Comparison of ENCODE assay signal across 2 cellular contexts in the genomic region with DNA sequence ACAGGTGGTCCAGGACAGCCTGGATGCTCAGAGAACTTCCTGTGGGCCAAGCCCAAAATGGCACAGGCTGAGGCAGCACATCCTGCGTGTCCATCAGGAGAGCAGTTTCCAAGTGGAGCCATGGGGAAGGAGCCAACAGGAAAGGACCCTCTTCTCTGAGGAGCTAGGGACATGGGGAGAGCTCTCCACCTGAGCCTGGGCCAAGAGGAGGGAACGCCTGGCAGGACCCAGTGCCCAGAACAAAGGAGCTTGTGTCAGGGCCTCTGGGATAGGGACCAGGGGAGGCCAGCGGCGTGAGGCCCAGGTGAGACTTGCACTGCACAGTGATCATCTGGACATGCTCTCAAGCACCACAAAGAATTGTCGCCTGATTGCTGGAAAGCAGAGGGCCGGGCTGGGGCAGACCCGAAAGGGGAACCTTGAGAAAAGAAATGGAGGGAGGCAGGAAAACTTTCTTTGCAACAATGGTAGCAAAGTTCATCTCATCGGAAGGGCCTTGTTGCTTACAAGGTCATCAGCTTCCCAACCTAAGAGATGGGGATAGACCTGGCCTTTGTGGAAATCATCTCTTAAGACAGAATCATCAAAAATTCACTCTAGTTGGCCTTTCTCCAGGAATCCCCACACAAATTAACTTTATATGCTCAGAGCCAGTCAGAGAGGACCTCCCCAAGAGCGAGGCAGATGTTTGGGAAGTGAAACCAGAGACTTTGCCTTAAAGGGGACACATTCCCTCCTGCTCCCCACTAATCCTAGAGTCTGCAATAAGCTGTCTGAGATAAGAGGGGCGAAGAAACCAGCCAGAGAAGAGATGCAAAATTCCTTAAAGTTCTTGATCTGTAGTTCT.
TF ChIP-seq lines count a peak whose summit lies in the region.

No MANE protein-coding gene starts in this region.

TF ChIP-seq in GM23338, 12 proteins besides CTCF, POLR2A, EP300 and RAD21 (continues in another document):
- TF ChIP-seq, protein P1, sequence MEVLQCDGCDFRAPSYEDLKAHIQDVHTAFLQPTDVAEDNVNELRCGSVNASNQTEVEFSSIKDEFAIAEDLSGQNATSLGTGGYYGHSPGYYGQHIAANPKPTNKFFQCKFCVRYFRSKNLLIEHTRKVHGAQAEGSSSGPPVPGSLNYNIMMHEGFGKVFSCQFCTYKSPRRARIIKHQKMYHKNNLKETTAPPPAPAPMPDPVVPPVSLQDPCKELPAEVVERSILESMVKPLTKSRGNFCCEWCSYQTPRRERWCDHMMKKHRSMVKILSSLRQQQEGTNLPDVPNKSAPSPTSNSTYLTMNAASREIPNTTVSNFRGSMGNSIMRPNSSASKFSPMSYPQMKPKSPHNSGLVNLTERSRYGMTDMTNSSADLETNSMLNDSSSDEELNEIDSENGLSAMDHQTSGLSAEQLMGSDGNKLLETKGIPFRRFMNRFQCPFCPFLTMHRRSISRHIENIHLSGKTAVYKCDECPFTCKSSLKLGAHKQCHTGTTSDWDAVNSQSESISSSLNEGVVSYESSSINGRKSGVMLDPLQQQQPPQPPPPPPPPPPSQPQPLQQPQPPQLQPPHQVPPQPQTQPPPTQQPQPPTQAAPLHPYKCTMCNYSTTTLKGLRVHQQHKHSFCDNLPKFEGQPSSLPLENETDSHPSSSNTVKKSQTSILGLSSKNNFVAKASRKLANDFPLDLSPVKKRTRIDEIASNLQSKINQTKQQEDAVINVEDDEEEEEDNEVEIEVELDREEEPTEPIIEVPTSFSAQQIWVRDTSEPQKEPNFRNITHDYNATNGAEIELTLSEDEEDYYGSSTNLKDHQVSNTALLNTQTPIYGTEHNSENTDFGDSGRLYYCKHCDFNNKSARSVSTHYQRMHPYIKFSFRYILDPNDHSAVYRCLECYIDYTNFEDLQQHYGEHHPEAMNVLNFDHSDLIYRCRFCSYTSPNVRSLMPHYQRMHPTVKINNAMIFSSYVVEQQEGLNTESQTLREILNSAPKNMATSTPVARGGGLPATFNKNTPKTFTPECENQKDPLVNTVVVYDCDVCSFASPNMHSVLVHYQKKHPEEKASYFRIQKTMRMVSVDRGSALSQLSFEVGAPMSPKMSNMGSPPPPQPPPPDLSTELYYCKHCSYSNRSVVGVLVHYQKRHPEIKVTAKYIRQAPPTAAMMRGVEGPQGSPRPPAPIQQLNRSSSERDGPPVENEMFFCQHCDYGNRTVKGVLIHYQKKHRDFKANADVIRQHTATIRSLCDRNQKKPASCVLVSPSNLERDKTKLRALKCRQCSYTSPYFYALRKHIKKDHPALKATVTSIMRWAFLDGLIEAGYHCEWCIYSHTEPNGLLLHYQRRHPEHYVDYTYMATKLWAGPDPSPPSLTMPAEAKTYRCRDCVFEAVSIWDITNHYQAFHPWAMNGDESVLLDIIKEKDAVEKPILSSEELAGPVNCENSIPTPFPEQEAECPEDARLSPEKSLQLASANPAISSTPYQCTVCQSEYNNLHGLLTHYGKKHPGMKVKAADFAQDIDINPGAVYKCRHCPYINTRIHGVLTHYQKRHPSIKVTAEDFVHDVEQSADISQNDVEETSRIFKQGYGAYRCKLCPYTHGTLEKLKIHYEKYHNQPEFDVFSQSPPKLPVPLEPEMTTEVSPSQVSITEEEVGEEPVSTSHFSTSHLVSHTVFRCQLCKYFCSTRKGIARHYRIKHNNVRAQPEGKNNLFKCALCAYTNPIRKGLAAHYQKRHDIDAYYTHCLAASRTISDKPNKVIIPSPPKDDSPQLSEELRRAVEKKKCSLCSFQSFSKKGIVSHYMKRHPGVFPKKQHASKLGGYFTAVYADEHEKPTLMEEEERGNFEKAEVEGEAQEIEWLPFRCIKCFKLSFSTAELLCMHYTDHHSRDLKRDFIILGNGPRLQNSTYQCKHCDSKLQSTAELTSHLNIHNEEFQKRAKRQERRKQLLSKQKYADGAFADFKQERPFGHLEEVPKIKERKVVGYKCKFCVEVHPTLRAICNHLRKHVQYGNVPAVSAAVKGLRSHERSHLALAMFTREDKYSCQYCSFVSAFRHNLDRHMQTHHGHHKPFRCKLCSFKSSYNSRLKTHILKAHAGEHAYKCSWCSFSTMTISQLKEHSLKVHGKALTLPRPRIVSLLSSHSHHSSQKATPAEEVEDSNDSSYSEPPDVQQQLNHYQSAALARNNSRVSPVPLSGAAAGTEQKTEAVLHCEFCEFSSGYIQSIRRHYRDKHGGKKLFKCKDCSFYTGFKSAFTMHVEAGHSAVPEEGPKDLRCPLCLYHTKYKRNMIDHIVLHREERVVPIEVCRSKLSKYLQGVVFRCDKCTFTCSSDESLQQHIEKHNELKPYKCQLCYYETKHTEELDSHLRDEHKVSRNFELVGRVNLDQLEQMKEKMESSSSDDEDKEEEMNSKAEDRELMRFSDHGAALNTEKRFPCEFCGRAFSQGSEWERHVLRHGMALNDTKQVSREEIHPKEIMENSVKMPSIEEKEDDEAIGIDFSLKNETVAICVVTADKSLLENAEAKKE (CRISPR knock-in tag; IDR thresholded peaks at IDR 0.05), result no peak
- TF ChIP-seq ZNF331 (CRISPR knock-in tag; IDR thresholded peaks at IDR 0.05; ENCODE audit: low read depth) (no peak), NANOG (IDR thresholded peaks at IDR 0.05; ENCODE audit: borderline replicate concordance) (no peak), CREB1 (CRISPR knock-in tag; IDR thresholded peaks at IDR 0.05; ENCODE audit: low read depth) (no peak), STAT1 (IDR thresholded peaks at IDR 0.05; ENCODE audit: unreplicated experiment) (no peak)
- TF ChIP-seq, protein P2, sequence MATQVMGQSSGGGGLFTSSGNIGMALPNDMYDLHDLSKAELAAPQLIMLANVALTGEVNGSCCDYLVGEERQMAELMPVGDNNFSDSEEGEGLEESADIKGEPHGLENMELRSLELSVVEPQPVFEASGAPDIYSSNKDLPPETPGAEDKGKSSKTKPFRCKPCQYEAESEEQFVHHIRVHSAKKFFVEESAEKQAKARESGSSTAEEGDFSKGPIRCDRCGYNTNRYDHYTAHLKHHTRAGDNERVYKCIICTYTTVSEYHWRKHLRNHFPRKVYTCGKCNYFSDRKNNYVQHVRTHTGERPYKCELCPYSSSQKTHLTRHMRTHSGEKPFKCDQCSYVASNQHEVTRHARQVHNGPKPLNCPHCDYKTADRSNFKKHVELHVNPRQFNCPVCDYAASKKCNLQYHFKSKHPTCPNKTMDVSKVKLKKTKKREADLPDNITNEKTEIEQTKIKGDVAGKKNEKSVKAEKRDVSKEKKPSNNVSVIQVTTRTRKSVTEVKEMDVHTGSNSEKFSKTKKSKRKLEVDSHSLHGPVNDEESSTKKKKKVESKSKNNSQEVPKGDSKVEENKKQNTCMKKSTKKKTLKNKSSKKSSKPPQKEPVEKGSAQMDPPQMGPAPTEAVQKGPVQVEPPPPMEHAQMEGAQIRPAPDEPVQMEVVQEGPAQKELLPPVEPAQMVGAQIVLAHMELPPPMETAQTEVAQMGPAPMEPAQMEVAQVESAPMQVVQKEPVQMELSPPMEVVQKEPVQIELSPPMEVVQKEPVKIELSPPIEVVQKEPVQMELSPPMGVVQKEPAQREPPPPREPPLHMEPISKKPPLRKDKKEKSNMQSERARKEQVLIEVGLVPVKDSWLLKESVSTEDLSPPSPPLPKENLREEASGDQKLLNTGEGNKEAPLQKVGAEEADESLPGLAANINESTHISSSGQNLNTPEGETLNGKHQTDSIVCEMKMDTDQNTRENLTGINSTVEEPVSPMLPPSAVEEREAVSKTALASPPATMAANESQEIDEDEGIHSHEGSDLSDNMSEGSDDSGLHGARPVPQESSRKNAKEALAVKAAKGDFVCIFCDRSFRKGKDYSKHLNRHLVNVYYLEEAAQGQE (IDR thresholded peaks at IDR 0.05; ENCODE audit: unreplicated experiment), result no peak
- TF ChIP-seq, protein P3, sequence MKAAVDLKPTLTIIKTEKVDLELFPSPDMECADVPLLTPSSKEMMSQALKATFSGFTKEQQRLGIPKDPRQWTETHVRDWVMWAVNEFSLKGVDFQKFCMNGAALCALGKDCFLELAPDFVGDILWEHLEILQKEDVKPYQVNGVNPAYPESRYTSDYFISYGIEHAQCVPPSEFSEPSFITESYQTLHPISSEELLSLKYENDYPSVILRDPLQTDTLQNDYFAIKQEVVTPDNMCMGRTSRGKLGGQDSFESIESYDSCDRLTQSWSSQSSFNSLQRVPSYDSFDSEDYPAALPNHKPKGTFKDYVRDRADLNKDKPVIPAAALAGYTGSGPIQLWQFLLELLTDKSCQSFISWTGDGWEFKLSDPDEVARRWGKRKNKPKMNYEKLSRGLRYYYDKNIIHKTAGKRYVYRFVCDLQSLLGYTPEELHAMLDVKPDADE (IDR thresholded peaks at IDR 0.05), result no peak

TF ChIP-seq in HepG2, 621 proteins besides CTCF, POLR2A, EP300 and RAD21:
- TF ChIP-seq, protein P4, sequence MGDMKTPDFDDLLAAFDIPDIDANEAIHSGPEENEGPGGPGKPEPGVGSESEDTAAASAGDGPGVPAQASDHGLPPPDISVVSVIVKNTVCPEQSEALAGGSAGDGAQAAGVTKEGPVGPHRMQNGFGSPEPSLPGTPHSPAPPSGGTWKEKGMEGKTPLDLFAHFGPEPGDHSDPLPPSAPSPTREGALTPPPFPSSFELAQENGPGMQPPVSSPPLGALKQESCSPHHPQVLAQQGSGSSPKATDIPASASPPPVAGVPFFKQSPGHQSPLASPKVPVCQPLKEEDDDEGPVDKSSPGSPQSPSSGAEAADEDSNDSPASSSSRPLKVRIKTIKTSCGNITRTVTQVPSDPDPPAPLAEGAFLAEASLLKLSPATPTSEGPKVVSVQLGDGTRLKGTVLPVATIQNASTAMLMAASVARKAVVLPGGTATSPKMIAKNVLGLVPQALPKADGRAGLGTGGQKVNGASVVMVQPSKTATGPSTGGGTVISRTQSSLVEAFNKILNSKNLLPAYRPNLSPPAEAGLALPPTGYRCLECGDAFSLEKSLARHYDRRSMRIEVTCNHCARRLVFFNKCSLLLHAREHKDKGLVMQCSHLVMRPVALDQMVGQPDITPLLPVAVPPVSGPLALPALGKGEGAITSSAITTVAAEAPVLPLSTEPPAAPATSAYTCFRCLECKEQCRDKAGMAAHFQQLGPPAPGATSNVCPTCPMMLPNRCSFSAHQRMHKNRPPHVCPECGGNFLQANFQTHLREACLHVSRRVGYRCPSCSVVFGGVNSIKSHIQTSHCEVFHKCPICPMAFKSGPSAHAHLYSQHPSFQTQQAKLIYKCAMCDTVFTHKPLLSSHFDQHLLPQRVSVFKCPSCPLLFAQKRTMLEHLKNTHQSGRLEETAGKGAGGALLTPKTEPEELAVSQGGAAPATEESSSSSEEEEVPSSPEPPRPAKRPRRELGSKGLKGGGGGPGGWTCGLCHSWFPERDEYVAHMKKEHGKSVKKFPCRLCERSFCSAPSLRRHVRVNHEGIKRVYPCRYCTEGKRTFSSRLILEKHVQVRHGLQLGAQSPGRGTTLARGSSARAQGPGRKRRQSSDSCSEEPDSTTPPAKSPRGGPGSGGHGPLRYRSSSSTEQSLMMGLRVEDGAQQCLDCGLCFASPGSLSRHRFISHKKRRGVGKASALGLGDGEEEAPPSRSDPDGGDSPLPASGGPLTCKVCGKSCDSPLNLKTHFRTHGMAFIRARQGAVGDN (CRISPR knock-in tag; IDR thresholded peaks at IDR 0.05), result peak; percentile 36
- TF ChIP-seq TGIF2 (CRISPR knock-in tag; IDR thresholded peaks at IDR 0.05), result no peak
- TF ChIP-seq ZNF232 (CRISPR knock-in tag; IDR thresholded peaks at IDR 0.05; ENCODE audit: borderline replicate concordance), result no peak
- no peak for TF ChIP-seq RFXAP (CRISPR knock-in tag; IDR thresholded peaks at IDR 0.05; ENCODE audit: borderline replicate concordance)
- TF ChIP-seq, protein P5, sequence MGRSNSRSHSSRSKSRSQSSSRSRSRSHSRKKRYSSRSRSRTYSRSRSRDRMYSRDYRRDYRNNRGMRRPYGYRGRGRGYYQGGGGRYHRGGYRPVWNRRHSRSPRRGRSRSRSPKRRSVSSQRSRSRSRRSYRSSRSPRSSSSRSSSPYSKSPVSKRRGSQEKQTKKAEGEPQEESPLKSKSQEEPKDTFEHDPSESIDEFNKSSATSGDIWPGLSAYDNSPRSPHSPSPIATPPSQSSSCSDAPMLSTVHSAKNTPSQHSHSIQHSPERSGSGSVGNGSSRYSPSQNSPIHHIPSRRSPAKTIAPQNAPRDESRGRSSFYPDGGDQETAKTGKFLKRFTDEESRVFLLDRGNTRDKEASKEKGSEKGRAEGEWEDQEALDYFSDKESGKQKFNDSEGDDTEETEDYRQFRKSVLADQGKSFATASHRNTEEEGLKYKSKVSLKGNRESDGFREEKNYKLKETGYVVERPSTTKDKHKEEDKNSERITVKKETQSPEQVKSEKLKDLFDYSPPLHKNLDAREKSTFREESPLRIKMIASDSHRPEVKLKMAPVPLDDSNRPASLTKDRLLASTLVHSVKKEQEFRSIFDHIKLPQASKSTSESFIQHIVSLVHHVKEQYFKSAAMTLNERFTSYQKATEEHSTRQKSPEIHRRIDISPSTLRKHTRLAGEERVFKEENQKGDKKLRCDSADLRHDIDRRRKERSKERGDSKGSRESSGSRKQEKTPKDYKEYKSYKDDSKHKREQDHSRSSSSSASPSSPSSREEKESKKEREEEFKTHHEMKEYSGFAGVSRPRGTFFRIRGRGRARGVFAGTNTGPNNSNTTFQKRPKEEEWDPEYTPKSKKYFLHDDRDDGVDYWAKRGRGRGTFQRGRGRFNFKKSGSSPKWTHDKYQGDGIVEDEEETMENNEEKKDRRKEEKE (IDR thresholded peaks at IDR 0.05), result no peak
